ENCODE assay signal across 8 cellular contexts in the genomic region with DNA sequence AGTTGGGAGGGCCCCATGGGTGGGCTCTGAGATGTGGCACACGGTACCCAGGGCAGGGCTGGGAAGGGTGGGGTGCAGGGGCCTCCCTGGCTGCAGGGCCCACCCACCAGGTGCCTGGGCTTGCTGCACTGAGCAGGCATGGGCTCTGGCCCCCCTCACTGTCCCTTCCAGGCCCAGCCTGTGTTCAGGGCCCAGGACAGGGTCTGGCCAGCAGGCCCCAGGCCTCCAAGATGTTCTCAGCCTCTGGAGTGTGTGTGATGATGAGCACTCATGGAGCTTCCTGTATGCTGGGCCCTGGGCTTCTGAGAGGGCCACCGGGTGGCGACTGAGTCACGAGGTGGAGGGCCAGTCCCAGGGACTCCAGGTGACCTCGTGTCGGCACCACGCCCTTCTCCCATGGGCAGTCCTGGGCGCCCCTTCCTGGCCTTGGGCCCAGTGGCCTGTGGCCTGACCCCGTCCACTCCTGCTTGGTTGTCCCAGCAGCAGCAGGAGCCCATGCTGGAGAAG. TPM values are rescaled to one million over a fixed set of nuclear protein-coding genes. Genes with fewer than 3 reads are reported as not detected.
DNase-seq lines count a peak whose midpoint lies in the region; ATAC-seq and TF ChIP-seq lines count a peak whose summit lies in the region.

No MANE protein-coding gene starts in this region.

- ATAC-seq in GM18907 (IDR thresholded peaks at IDR 0.05; ENCODE audit: unreplicated experiment) = peak; percentile 18

- H3K27me3 Mint-ChIP-seq in brain (peaks cover 3% of the 10 kb centered on the region), mesothelial cell of epicardium (ENCODE audit: low read depth) (no peaks in the 10 kb centered on the region)

- peaks cover 53% of the 10 kb centered on the region for H3K4me1 Mint-ChIP-seq in brain
- peaks cover 47% of the 10 kb centered on the region for H3K4me1 Mint-ChIP-seq in mesothelial cell of epicardium

- TF ChIP-seq CTCF in brain (conservative IDR thresholded peaks at IDR 0.05) (no peak), mesothelial cell of epicardium (IDR thresholded peaks at IDR 0.05; ENCODE audit: unreplicated experiment) (no peak)

- no peak for DNase-seq in mesothelial cell of epicardium (ENCODE audit: low spot score in 2 of 2, unreplicated experiment in 2 of 2)
- no peak for DNase-seq in stimulated activated naive CD4-positive, alpha-beta T cell treated with Interleukin-2 at 50 U/mL for 16 hours (lab: John Stamatoyannopoulos, UW)
- no peak for DNase-seq in NCI-H1105 (lab: John Stamatoyannopoulos, UW)
- no peak for DNase-seq in DMS 273 treated with DMSO at 0.1 percent for 48 hours (lab: John Stamatoyannopoulos, UW)
- no peak for DNase-seq in NCI-H345 treated with DMSO at 0.1 percent for 48 hours (lab: John Stamatoyannopoulos, UW; ENCODE audit: unreplicated experiment)

- H3K4me3 Mint-ChIP-seq in brain (peak overlapping the region in 2 of 5 experiments; percentile 51 to 66), mesothelial cell of epicardium (peak overlapping the region; percentile 73)

- H3K27ac Mint-ChIP-seq in brain = peak overlapping the region in 3 of 5 experiments; percentile 71 to 79 (median 76)
- peak overlapping the region; percentile 95 for H3K27ac Mint-ChIP-seq in mesothelial cell of epicardium

- peaks cover 0 to 4% (median 0%) of the 10 kb centered on the region in 5 experiments for H3K9me3 Mint-ChIP-seq in brain
- no peaks in the 10 kb centered on the region for H3K9me3 Mint-ChIP-seq in mesothelial cell of epicardium

- no peaks in the 10 kb centered on the region for H3K9me3 ChIP-seq in KOPT-K1 (ENCODE audit: insufficient read depth, low read length, poor library complexity, severe bottlenecking)

- H3K36me3 ChIP-seq in KOPT-K1 (ENCODE audit: insufficient read depth, low read length) = no peaks in the 10 kb centered on the region

- H3K36me3 Mint-ChIP-seq in brain = no peaks in the 10 kb centered on the region
- H3K36me3 Mint-ChIP-seq in mesothelial cell of epicardium = no peaks in the 10 kb centered on the region

- peak overlapping the region; percentile 79 for H3K27ac ChIP-seq in KOPT-K1 (ENCODE audit: low read depth, low read length, poor library complexity, severe bottlenecking)

RNA-seq across cellular contexts. Expression of gene CCDC188, which starts 55.9 kb away (rescaled TPM):
- 1.6 TPM for polyA plus RNA-seq in brain (ENCODE audit: insufficient read depth, low read depth, low replicate concordance)
- not detected in 3 replicates for total RNA-seq in mesothelial cell of epicardium
